Comparison of ENCODE assay signal across 1 cellular context in genomic region chr6:30102701-30103629, GRCh38.
A peak's percentile ranks its signal among the peaks of the same experiment; 100 is the strongest.
TF ChIP-seq lines count a peak whose summit lies in the region.

No MANE protein-coding gene starts in this region.

TF ChIP-seq in HepG2, 621 proteins besides CTCF, POLR2A, EP300 and RAD21 (continued from another document and continues in another):
- TF ChIP-seq ZNF646 (CRISPR knock-in tag; IDR thresholded peaks at IDR 0.05) = no peak
- TF ChIP-seq RFX1 (IDR thresholded peaks at IDR 0.05) = no peak
- peak; percentile 34; the same call in 1 of the 2 replicates for TF ChIP-seq ZFX (CRISPR knock-in tag; IDR thresholded peaks at IDR 0.05; ENCODE audit: low read depth)
- TF ChIP-seq FOXO1 (CRISPR knock-in tag; IDR thresholded peaks at IDR 0.05) = peak; percentile 94
- peak; percentile 77; the same call in 1 of the 2 replicates for TF ChIP-seq GATAD2A (CRISPR knock-in tag; IDR thresholded peaks at IDR 0.05)
- TF ChIP-seq SIN3B (IDR thresholded peaks at IDR 0.05; ENCODE audit: low read length) = no peak
- TF ChIP-seq CREM (IDR thresholded peaks at IDR 0.05) = no peak; the same call in 1 of the 2 replicates
- no peak for TF ChIP-seq CREM (CRISPR knock-in tag; IDR thresholded peaks at IDR 0.05)
- TF ChIP-seq TIGD3 (CRISPR knock-in tag; IDR thresholded peaks at IDR 0.05; ENCODE audit: borderline replicate concordance) = no peak
- TF ChIP-seq PATZ1 (CRISPR knock-in tag; IDR thresholded peaks at IDR 0.05) = peak; percentile 65
- TF ChIP-seq AGO2 (optimal IDR thresholded peaks at IDR 0.05; ENCODE audit: low read depth, low read length) = no peak
- peak; percentile 43; the same call in 1 of the 2 replicates for TF ChIP-seq MYC (CRISPR knock-in tag; IDR thresholded peaks at IDR 0.05; ENCODE audit: borderline replicate concordance)
- TF ChIP-seq ZNF772 (CRISPR knock-in tag; IDR thresholded peaks at IDR 0.05) = no peak
- 0 out of 2 replicates have a peak, but pooled peaks have one; percentile 7 for TF ChIP-seq ZNF280B (CRISPR knock-in tag; IDR thresholded peaks at IDR 0.05; ENCODE audit: borderline replicate concordance)
- TF ChIP-seq ZNF546 (CRISPR knock-in tag; conservative IDR thresholded peaks at IDR 0.05) = no peak; the same call in 1 of the 2 replicates
- peak; percentile 81 for TF ChIP-seq SAP130 (CRISPR knock-in tag; IDR thresholded peaks at IDR 0.05; ENCODE audit: low read depth)
- TF ChIP-seq ZSCAN25 (CRISPR knock-in tag; IDR thresholded peaks at IDR 0.05) = no peak
- TF ChIP-seq ZFP41 (CRISPR knock-in tag; IDR thresholded peaks at IDR 0.05; ENCODE audit: borderline replicate concordance) = no peak
- TF ChIP-seq PLSCR1 (CRISPR knock-in tag; IDR thresholded peaks at IDR 0.05; ENCODE audit: borderline replicate concordance) = no peak
- 0 out of 2 replicates have a peak, but pooled peaks have one; percentile 66 for TF ChIP-seq ZNF512B (CRISPR knock-in tag; IDR thresholded peaks at IDR 0.05; ENCODE audit: borderline replicate concordance)
- no peak for TF ChIP-seq ZNF549 (CRISPR knock-in tag; IDR thresholded peaks at IDR 0.05)
- TF ChIP-seq PCBP1 (IDR thresholded peaks at IDR 0.05; ENCODE audit: borderline replicate concordance, low read depth, low read length) = 0 out of 2 replicates have a peak, but pooled peaks have one; percentile 77
- no peak for TF ChIP-seq PRPF4 (IDR thresholded peaks at IDR 0.05; ENCODE audit: low read depth, low read length, poor library complexity, severe bottlenecking)
- no peak for TF ChIP-seq TCF7 (IDR thresholded peaks at IDR 0.05; ENCODE audit: low read depth)
- no peak for TF ChIP-seq ZNF75D (CRISPR knock-in tag; IDR thresholded peaks at IDR 0.05; ENCODE audit: borderline replicate concordance)
- 0 out of 2 replicates have a peak, but pooled peaks have one; percentile 48 for TF ChIP-seq POGK (CRISPR knock-in tag; conservative IDR thresholded peaks at IDR 0.05)
- no peak for TF ChIP-seq SMYD3 (CRISPR knock-in tag; IDR thresholded peaks at IDR 0.05)
- TF ChIP-seq HOXA9 (CRISPR knock-in tag; IDR thresholded peaks at IDR 0.05; ENCODE audit: borderline replicate concordance) = no peak
- TF ChIP-seq TARDBP (CRISPR knock-in tag; IDR thresholded peaks at IDR 0.05) = peak; percentile 25; the same call in 1 of the 2 replicates
- no peak for TF ChIP-seq ZNF576 (CRISPR knock-in tag; IDR thresholded peaks at IDR 0.05)
- no peak for TF ChIP-seq RBM22 (optimal IDR thresholded peaks at IDR 0.05; ENCODE audit: low read length)
- no peak for TF ChIP-seq ZNF10 (CRISPR knock-in tag; IDR thresholded peaks at IDR 0.05; ENCODE audit: borderline replicate concordance, low read depth)
- TF ChIP-seq ZNF292 (CRISPR knock-in tag; IDR thresholded peaks at IDR 0.05; ENCODE audit: borderline replicate concordance, low read depth) = 0 out of 2 replicates have a peak, but pooled peaks have one; percentile 25
- peak; percentile 42; the same call in 1 of the 2 replicates for TF ChIP-seq KLF12 (CRISPR knock-in tag; IDR thresholded peaks at IDR 0.05; ENCODE audit: borderline replicate concordance)
- TF ChIP-seq MED1 (CRISPR knock-in tag; IDR thresholded peaks at IDR 0.05) = peak; percentile 78
